ENCODE assay signal across 8 cellular contexts in genomic region chr11:68297812-68298658, GRCh38. TPM values are rescaled to one million over a fixed set of nuclear protein-coding genes. Genes with fewer than 3 reads are reported as not detected.
DNase-seq lines count a peak whose midpoint lies in the region; ATAC-seq and TF ChIP-seq lines count a peak whose summit lies in the region.

No MANE protein-coding gene starts in this region.

- WGBS in body of pancreas, 2 donors = 6 to 11% methylated on average over 14 to 40 of the region's 40 CpGs

- TF ChIP-seq CTCF in AG04450 (IDR thresholded peaks at IDR 0.05; ENCODE audit: low read depth, low read length) (peak; percentile 91), body of pancreas (IDR thresholded peaks at IDR 0.05) (peak; percentile 96 to 100 (median 98))

- ATAC-seq in GM18867 (IDR thresholded peaks at IDR 0.05; ENCODE audit: unreplicated experiment) (peak; percentile 56), body of pancreas (peak; percentile 92), GM19035 (IDR thresholded peaks at IDR 0.05; ENCODE audit: unreplicated experiment) (no peak)

- TF ChIP-seq POLR2A in body of pancreas (IDR thresholded peaks at IDR 0.05) = peak in 2 of 3 donors; percentile 41 to 55

- H3K36me3 ChIP-seq in body of pancreas (replicated peaks in 1 of 2; ENCODE audit: insufficient read depth in 1 of 2, low read depth in 2 of 2) = no peaks in the 10 kb centered on the region

- H3K4me1 ChIP-seq in body of pancreas = peaks cover 19% of the 10 kb centered on the region

- POLR2A ChIA-PET in AG04450 (lab: Yijun Ruan, JAX) = interaction anchor here (1.4 kb wide), 1 partner anchor 26 kb away, joined by 12 read pairs; the partner anchor contains the start of gene C11orf24

- intact Hi-C loops in body of pancreas (cut with DNase I) = loop anchor here (5.0 kb wide), 1 partner anchor 41 kb away; no protein-coding TSS in a partner anchor

- H3K9me3 ChIP-seq in AG04450 (ENCODE audit: control insufficient read depth, insufficient read depth, low read length) (no peaks in the 10 kb centered on the region), body of pancreas (no peaks in the 10 kb centered on the region)

- H3K27me3 ChIP-seq in AG04450 (ENCODE audit: control insufficient read depth, insufficient read depth, low read length) (peaks cover 5% of the 10 kb centered on the region), body of pancreas (no peaks in the 10 kb centered on the region)

- peak; percentile 24 for DNase-seq in AG04450 (ENCODE audit: low read depth, low spot score)
- DNase-seq in NCI-H1092 (lab: John Stamatoyannopoulos, UW) = peak; percentile 31
- DNase-seq in UCSD-AML1 (lab: John Stamatoyannopoulos, UW; ENCODE audit: unreplicated experiment) = peak; percentile 83
- peak; percentile 81 to 85 (median 84) for DNase-seq in body of pancreas
- DNase-seq in iPS-NIHi7 (ENCODE audit: extremely low spot score) = peak; percentile 94
- peak; percentile 50 to 62 for DNase-seq in stimulated activated CD4-positive, alpha-beta T cell treated with anti-CD3 and anti-CD28 coated beads, Interleukin-12 subunit alpha, Interleukin-12 subunit beta, amount 100 ng/mL, for 24 hours (ENCODE audit: low read depth in 2 of 2)

- H3K4me3 ChIP-seq in AG04450 (ENCODE audit: low read depth, low read length) (no peak overlapping the region), body of pancreas (no peak overlapping the region)

- CTCF ChIA-PET in AG04450 (lab: Charles Lee) = interaction anchor here (0.5 to 4.6 kb wide), 28 partner anchors 9 to 928 kb away, joined by 3 to 62 read pairs (median 4); partner anchors contain the start of gene C11orf24

- peak overlapping the region; percentile 2 for H3K27ac ChIP-seq in AG04450 (ENCODE audit: low read depth, low read length)
- H3K27ac ChIP-seq in body of pancreas = peak overlapping the region; percentile 46 to 92 (median 76)

RNA-seq across cellular contexts. Expression of gene LRP5, which starts 14.4 kb away (rescaled TPM):
- 4.9 and 8.0 TPM in 2 replicates for polyA plus RNA-seq in AG04450 (2011; rRNA removed)
- polyA minus RNA-seq in AG04450 (2011; rRNA and poly(A)+ RNA removed) = 11.1 and 15.4 TPM in 2 replicates
- 10 to 100 TPM; 43.3 to 63.6 TPM for total RNA-seq in body of pancreas

RNA-seq across cellular contexts. Expression of gene C11orf24, which starts 26.3 kb away (rescaled TPM):
- 39.1 and 58.9 TPM in 2 replicates for polyA plus RNA-seq in AG04450 (2011; rRNA removed)
- polyA minus RNA-seq in AG04450 (2011; rRNA and poly(A)+ RNA removed) = 49.1 and 66.9 TPM in 2 replicates
- 10 to 100 TPM in 1 of 2 donors, 1 to 10 TPM in 1; 8.2 to 14.3 TPM for total RNA-seq in body of pancreas

Comparison
In these comparisons a context has a peak if more than half of its experiments do, and no peak if none do; other contexts are left out.
1. DNase-seq: peak in every context shown above with its lines; median percentile 94 in iPS-NIHi7; 84 in body of pancreas; 83 in UCSD-AML1; 56 in stimulated activated CD4-positive, alpha-beta T cell treated with anti-CD3 and anti-CD28 coated beads, Interleukin-12 subunit alpha, Interleukin-12 subunit beta, amount 100 ng/mL, for 24 hours; 31 in NCI-H1092; 24 in AG04450.